ENCODE assay signal across 8 cellular contexts in genomic region chr19:23914402-23915286, GRCh38. TPM values are rescaled to one million over a fixed set of nuclear protein-coding genes. Genes with fewer than 3 reads are reported as not detected.
DNase-seq lines count a peak whose midpoint lies in the region; ATAC-seq and TF ChIP-seq lines count a peak whose summit lies in the region.

Gene ZNF726, plus strand, starts transcription at chr19:23914886. Its CDS starts 109 bp downstream, at chr19:23914995.

- H3K27ac ChIP-seq in colonic mucosa = no peak within 1 kb of the TSS

- H3K36me3 ChIP-seq in colonic mucosa = no peaks in the 10 kb centered on the region

- no peaks in the 10 kb centered on the region for H3K9me3 ChIP-seq in colonic mucosa

- H3K27me3 ChIP-seq in colonic mucosa = no peaks in the 10 kb centered on the region

- intact Hi-C loops in colonic mucosa (cut with DNase I) = no loop called here

- peak; percentile 60 to 85 (median 77) for DNase-seq in NCI-H1417 (lab: John Stamatoyannopoulos, UW)
- no peak for DNase-seq in NCI-H1417 treated with DMSO at 0.1 percent for 48 hours (lab: John Stamatoyannopoulos, UW)
- DNase-seq in NCI-H2171 (lab: John Stamatoyannopoulos, UW) = peak; percentile 89
- peak; percentile 90 for DNase-seq in activated CD4-positive, alpha-beta T cell treated with anti-CD3 and anti-CD28 coated beads for 48 hours
- peak; percentile 87 for DNase-seq in colonic mucosa
- DNase-seq in left lobe of liver (ENCODE audit: low spot score) = peak; percentile 85
- DNase-seq in stimulated activated CD4-positive, alpha-beta T cell treated with anti-CD3 and anti-CD28 coated beads, Interleukin-4, amount 100 ng/mL, for 1 hour = peak; percentile 80

- no peaks in the 10 kb centered on the region for H3K4me1 ChIP-seq in colonic mucosa

- no peak for TF ChIP-seq CTCF in colonic mucosa (IDR thresholded peaks at IDR 0.05)

- H3K4me3 ChIP-seq in colonic mucosa = peak within 1 kb of the TSS; percentile 60

- H3K9ac ChIP-seq in colonic mucosa (ENCODE audit: low read depth in 2 of 2, low read length in 2 of 2) = peak within 1 kb of the TSS in 1 of 2 donors; percentile 84

- peak; percentile 97 for ATAC-seq in HG02938 (IDR thresholded peaks at IDR 0.05; ENCODE audit: unreplicated experiment)
- peak; percentile 94 for ATAC-seq in left lobe of liver

RNA-seq across cellular contexts. Expression of gene ZNF726, which starts in this region (rescaled TPM):
- total RNA-seq in colonic mucosa (1 to 10 TPM in 1 of 2 donors, under 1 TPM in 1; 0.93 to 4.2 TPM), left lobe of liver (0.63 TPM)

Comparison
In these comparisons a context has a peak if more than half of its experiments do, and no peak if none do; other contexts are left out.
1. Peak in DNase-seq and ATAC-seq in left lobe of liver; RNA of the gene not detected or under 1 TPM.